1 cellular context compared by ENCODE assay signal in the genomic region with DNA sequence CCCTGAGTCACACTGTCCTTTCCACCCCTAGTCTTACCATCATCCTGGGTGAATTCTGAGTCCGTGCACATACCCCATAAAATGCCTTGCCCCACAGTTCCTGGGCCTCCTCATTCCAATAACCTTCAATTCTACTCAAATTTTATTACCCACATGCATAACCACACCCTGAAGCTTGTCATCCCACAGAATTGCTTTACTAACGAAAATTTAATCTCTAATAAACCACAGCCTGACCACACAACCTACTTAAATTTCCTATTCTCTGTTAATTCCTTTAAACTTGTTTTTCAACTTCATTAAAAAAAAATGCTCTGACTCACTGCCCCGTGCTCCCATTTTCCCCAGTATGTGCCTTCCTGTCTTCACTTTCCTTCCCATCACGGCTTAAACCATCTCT.
TF ChIP-seq lines count a peak whose summit lies in the region.

No MANE protein-coding gene starts in this region.

TF ChIP-seq in IMR-90, 13 proteins besides CTCF, POLR2A, EP300 and RAD21 (continued from another document):
- no peak for TF ChIP-seq MAFK (IDR thresholded peaks at IDR 0.05; ENCODE audit: low read depth, low read length)
- peak; percentile 38 for TF ChIP-seq FOS (IDR thresholded peaks at IDR 0.05; ENCODE audit: low read depth, low read length)
- TF ChIP-seq SMC3 (IDR thresholded peaks at IDR 0.05; ENCODE audit: low read depth, low read length), result 0 out of 2 replicates have a peak, but pooled peaks have one; percentile 2
- peak; percentile 69; the same call in 1 of the 2 replicates for TF ChIP-seq BHLHE40 (IDR thresholded peaks at IDR 0.05; ENCODE audit: low read depth, low read length)
TF ChIP-seq in IMR-90: peak in this region for 3.
